21 cellular contexts compared by ENCODE assay signal in the genomic region with DNA sequence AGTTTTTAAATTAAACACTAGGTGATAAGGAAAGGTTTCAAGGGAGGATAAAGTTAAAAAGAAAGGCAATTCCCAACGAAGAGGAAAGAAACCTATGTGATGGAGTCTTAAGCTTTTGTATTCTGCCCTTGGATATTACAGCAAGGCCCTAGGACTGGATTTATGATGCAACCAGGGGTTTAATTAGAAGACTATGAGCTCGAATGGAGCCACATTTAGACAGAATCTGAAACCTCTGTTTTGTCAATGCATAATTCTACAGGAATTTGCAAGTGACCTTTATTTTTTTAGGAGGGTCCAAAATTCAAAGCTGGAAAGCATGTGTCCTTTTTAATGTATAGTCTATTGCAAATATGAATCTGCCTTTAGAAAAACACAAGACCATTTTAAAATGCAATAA. TPM values are rescaled to one million over a fixed set of nuclear protein-coding genes. Genes with fewer than 3 reads are reported as not detected.
DNase-seq lines count a peak whose midpoint lies in the region; ATAC-seq and TF ChIP-seq lines count a peak whose summit lies in the region.
"Had no signal": no experiment of that assay in that cellular context is flagged by ENCODE, and none has a peak within 500 bp of the region (broad histone marks: within the 10 kb centered on the region; RNA-seq: fewer than 3 reads in every experiment).

No MANE protein-coding gene starts in this region.

- ATAC-seq in heart left ventricle: no peak
- ATAC-seq in Panc1: no peak
- no peak for ATAC-seq in HG03520 (IDR thresholded peaks at IDR 0.05; ENCODE audit: unreplicated experiment)
- ATAC-seq: activated CD8-positive, alpha-beta T cell treated with anti-CD3 and anti-CD28 coated beads, Interleukin-2, amount 10 ng/mL, durations not matched to agents 7 days and 5 days; activated naive CD4-positive, alpha-beta T cell treated with anti-CD3 and anti-CD28 coated beads, Interleukin-2, amount 50 U/mL, for 72 hours; natural killer cell; Right ventricle myocardium inferior had no signal

- in situ Hi-C loops in Panc1 (cut with HindIII; ENCODE audit: low pct_unique_long_range_greater_than_20kb, low sequenced_read_pairs): no loop called here

- H3K27ac ChIP-seq in cardiac muscle cell (peak overlapping the region; percentile 47), heart left ventricle (no peak overlapping the region), Panc1 (ENCODE audit: low read length) (peak overlapping the region; percentile 100)
- H3K27ac ChIP-seq: BLaER1 treated with 17β-estradiol and CSF1 and Interleukin-3, amounts not matched to agents 10 nM and 100 nM; GM23248; spleen had no signal

- CTCF ChIA-PET in Panc1 (lab: Charles Lee): no interaction called here

- TF ChIP-seq POLR2A in heart left ventricle (IDR thresholded peaks at IDR 0.05): no peak

- BruUV-seq in Panc1 (replicated peaks; lab: Mats Ljungman, UMichigan): no TSS peak

- 74 to 83% (median 81%) methylated on average over 2 of the region's 2 CpGs for WGBS in heart left ventricle, 4 donors

- H3K27me3 ChIP-seq in cardiac muscle cell (no peaks in the 10 kb centered on the region), heart left ventricle (no peaks in the 10 kb centered on the region), Panc1 (ENCODE audit: control insufficient read depth, insufficient read depth, low read length) (no peaks in the 10 kb centered on the region)

- H3K4me3 ChIP-seq in cardiac muscle cell: no peak overlapping the region
- H3K4me3 ChIP-seq in heart left ventricle: no peak overlapping the region
- no peak overlapping the region for H3K4me3 ChIP-seq in Panc1 (ENCODE audit: low read depth in 2 of 2, low read length in 2 of 2)
- H3K4me3 ChIP-seq: BLaER1 treated with 17β-estradiol and CSF1 and Interleukin-3, amounts not matched to agents 10 nM and 100 nM; GM23248; spleen had no signal

- H3K36me3 ChIP-seq in cardiac muscle cell (peaks cover 8% of the 10 kb centered on the region), heart left ventricle (no peaks in the 10 kb centered on the region), Panc1 (ENCODE audit: control insufficient read depth, insufficient read depth, low read length) (no peaks in the 10 kb centered on the region)
- H3K36me3 ChIP-seq: BLaER1 treated with 17β-estradiol and CSF1 and Interleukin-3, amounts not matched to agents 10 nM and 100 nM; spleen had no signal

- H3K9me3 ChIP-seq in cardiac muscle cell (ENCODE audit: low read depth) (no peaks in the 10 kb centered on the region), heart left ventricle (no peaks in the 10 kb centered on the region), Panc1 (ENCODE audit: control insufficient read depth, insufficient read depth, low read depth, low read length) (no peaks in the 10 kb centered on the region)
- H3K9me3 ChIP-seq: BLaER1 treated with 17β-estradiol and CSF1 and Interleukin-3, amounts not matched to agents 10 nM and 100 nM; spleen had no signal

- TF ChIP-seq CTCF in cardiac muscle cell (IDR thresholded peaks at IDR 0.05; ENCODE audit: low read depth, low read length) (no peak), heart left ventricle (IDR thresholded peaks at IDR 0.05) (no peak), Panc1 (IDR thresholded peaks at IDR 0.05) (no peak)

- POLR2A ChIA-PET in Panc1 (lab: Charles Lee): no interaction called here

- DNase-seq in cardiac muscle cell (ENCODE audit: low read depth in 1 of 2, low spot score in 1 of 2): no peak
- no peak for DNase-seq in heart left ventricle
- DNase-seq in Panc1 (ENCODE audit: low read depth, low spot score): no peak
- peak; percentile 44 for DNase-seq in fibroblast of gingiva (ENCODE audit: low read depth)
- DNase-seq in superior temporal gyrus (ENCODE audit: extremely low spot score): no peak
- DNase-seq in iPS-NIHi11 (ENCODE audit: low spot score): no peak
- DNase-seq: activated CD8-positive, alpha-beta T cell treated with anti-CD3 and anti-CD28 coated beads, Interleukin-2, amount 10 ng/mL, durations not matched to agents 7 days and 5 days; anterior cingulate cortex; central memory CD4-positive, alpha-beta T cell; GM23248; kidney; midbrain; natural killer cell; NCI-H526 treated with DMSO at 0.1 percent for 48 hours; spleen; T-helper 2 cell; trophoblast cell had no signal

- H3K4me1 ChIP-seq in cardiac muscle cell (ENCODE audit: low read depth) (peaks cover 80% of the 10 kb centered on the region), heart left ventricle (peaks cover 0 to 34% (median 10%) of the 10 kb centered on the region in 12 donors), Panc1 (ENCODE audit: control insufficient read depth, insufficient read depth, low read length) (peaks cover 85% of the 10 kb centered on the region)
- H3K4me1 ChIP-seq: spleen had no signal

- intact Hi-C loops in heart left ventricle (cut with DNase I): no loop called here
- intact Hi-C loops in Panc1 (cut with micrococcal nuclease; ENCODE audit: unreplicated experiment): no loop called here

RNA-seq across cellular contexts. Expression of a gene that starts 37.9 kb away (rescaled TPM):
- total RNA-seq in cardiac muscle cell (107 and 171 TPM in 2 replicates), heart left ventricle (10 to 100 TPM in 4 of 9 donors, 1 to 10 TPM in 5; 1.6 to 23.6 (median 6.6) TPM), Panc1 (2021; ENCODE audit: unreplicated experiment) (58.9 TPM)
- polyA plus RNA-seq in cardiac muscle cell (132 and 210 TPM in 2 replicates), heart left ventricle (1 to 10 TPM in 1 of 2 donors, under 1 TPM in 1; 0.76 to 2.3 TPM)
- 26.8 TPM for polyA plus RNA-seq in Panc1 (2012; ENCODE audit: insufficient read length)
- total RNA-seq: activated CD8-positive, alpha-beta T cell treated with anti-CD3 and anti-CD28 coated beads, Interleukin-2, amount 10 ng/mL, durations not matched to agents 7 days and 5 days had no signal

Comparison
In these comparisons a context has a peak if more than half of its experiments do, and no peak if none do; other contexts are left out.
1. H3K27ac ChIP-seq: peak in cardiac muscle cell (single experiment) and Panc1 (single experiment); none in heart left ventricle (0 of 12).